9 cellular contexts compared by ENCODE assay signal in genomic region chr10:119653209-119653608, GRCh38. TPM values are rescaled to one million over a fixed set of nuclear protein-coding genes. Genes with fewer than 3 reads are reported as not detected.
A peak's percentile ranks its signal among the peaks of the same experiment; 100 is the strongest.
DNase-seq lines count a peak whose midpoint lies in the region; ATAC-seq and TF ChIP-seq lines count a peak whose summit lies in the region.
"Had no signal": no experiment of that assay in that cellular context is flagged by ENCODE, and none has a peak within 500 bp of the region (broad histone marks: within the 10 kb centered on the region; RNA-seq: fewer than 3 reads in every experiment).

No MANE protein-coding gene starts in this region.

- TF ChIP-seq POLR2A in NB4 (IDR thresholded peaks at IDR 0.05; ENCODE audit: extremely low read depth, insufficient read length), result no peak

- peak overlapping the region; percentile 83 for H3K4me3 ChIP-seq in CD4-positive, CD25-positive, alpha-beta regulatory T cell (ENCODE audit: low read depth, low read length)
- peak overlapping the region; percentile 78 for H3K4me3 ChIP-seq in NB4 (ENCODE audit: low read depth, low read length)
- H3K4me3 ChIP-seq in dorsolateral prefrontal cortex, result peak overlapping the region in 57 of 59 donors; percentile 8 to 92 (median 81)
- H3K4me3 ChIP-seq in WERI-Rb-1 (ENCODE audit: low read depth, low read length), result no peak overlapping the region

- peak overlapping the region; percentile 59 to 100 (median 92) for H3K4me3 Mint-ChIP-seq in CD4-positive, CD25-positive, alpha-beta regulatory T cell
- peak overlapping the region; percentile 80 for H3K4me3 Mint-ChIP-seq in natural killer cell treated with Interleukin-12 subunit alpha and Interleukin-12 subunit beta and Interleukin-15 and Interleukin-18, amount 100 ng/mL, for 72 hours

- no peak for TF ChIP-seq CTCF in NB4 (IDR thresholded peaks at IDR 0.05; ENCODE audit: low read depth, low read length)
- TF ChIP-seq CTCF in dorsolateral prefrontal cortex (IDR thresholded peaks at IDR 0.05 in 54 of 56, conservative IDR thresholded peaks at IDR 0.05 in 2 of 56; ENCODE audit: low read depth in 1 of 56, partially characterized antibody in 56 of 56), result no peak
- TF ChIP-seq CTCF in WERI-Rb-1 (IDR thresholded peaks at IDR 0.05; ENCODE audit: low read depth, low read length), result no peak

- H3K27me3 Mint-ChIP-seq in CD4-positive, CD25-positive, alpha-beta regulatory T cell, result peaks cover 1% of the 10 kb centered on the region
- H3K27me3 Mint-ChIP-seq in natural killer cell treated with Interleukin-12 subunit alpha and Interleukin-12 subunit beta and Interleukin-15 and Interleukin-18, amount 100 ng/mL, for 72 hours, result peaks cover 3 to 6% of the 10 kb centered on the region in 2 donors

- ATAC-seq in CD4-positive, CD25-positive, alpha-beta regulatory T cell (ENCODE audit: low read depth in 2 of 2), result no peak
- ATAC-seq in natural killer cell treated with Interleukin-12 subunit alpha and Interleukin-12 subunit beta and Interleukin-15 and Interleukin-18, amount 100 ng/mL, for 72 hours, result no peak
- ATAC-seq in GM19395 (IDR thresholded peaks at IDR 0.05; ENCODE audit: unreplicated experiment), result no peak

- peaks cover 43 to 57% (median 48%) of the 10 kb centered on the region in 4 donors for H3K4me1 Mint-ChIP-seq in CD4-positive, CD25-positive, alpha-beta regulatory T cell
- H3K4me1 Mint-ChIP-seq in natural killer cell treated with Interleukin-12 subunit alpha and Interleukin-12 subunit beta and Interleukin-15 and Interleukin-18, amount 100 ng/mL, for 72 hours (ENCODE audit: low read depth in 2 of 2), result peaks cover 28 to 33% of the 10 kb centered on the region in 2 donors

- H3K9me3 ChIP-seq in CD4-positive, CD25-positive, alpha-beta regulatory T cell (ENCODE audit: control insufficient read depth in 2 of 2, low read length in 2 of 2), result no peaks in the 10 kb centered on the region
- H3K9me3 ChIP-seq in WERI-Rb-1 (ENCODE audit: severe bottlenecking), result no peaks in the 10 kb centered on the region

- no peaks in the 10 kb centered on the region for H3K36me3 ChIP-seq in CD4-positive, CD25-positive, alpha-beta regulatory T cell (ENCODE audit: control insufficient read depth, insufficient read depth, low read length)
- no peaks in the 10 kb centered on the region for H3K36me3 ChIP-seq in WERI-Rb-1

- no peaks in the 10 kb centered on the region for H3K27me3 ChIP-seq in CD4-positive, CD25-positive, alpha-beta regulatory T cell (ENCODE audit: control insufficient read depth, insufficient read depth, low read length)
- peaks cover 0 to 9% (median 0%) of the 10 kb centered on the region in 45 donors for H3K27me3 ChIP-seq in dorsolateral prefrontal cortex
- H3K27me3 ChIP-seq in WERI-Rb-1 (ENCODE audit: insufficient read depth, low read depth, severe bottlenecking), result no peaks in the 10 kb centered on the region

- peak in 1 of 3 donors; percentile 36 for DNase-seq in CD4-positive, CD25-positive, alpha-beta regulatory T cell
- DNase-seq in NB4 (ENCODE audit: low read depth) (no peak), dorsolateral prefrontal cortex (no peak), NCI-H345 treated with DMSO at 0.1 percent for 48 hours (lab: John Stamatoyannopoulos, UW; ENCODE audit: unreplicated experiment) (no peak), WERI-Rb-1 (no peak), AG20443 (ENCODE audit: low spot score) (no peak)
- no peak for DNase-seq in natural killer cell treated with Interleukin-12 subunit alpha and Interleukin-12 subunit beta and Interleukin-15 and Interleukin-18, amount 100 ng/mL, for 72 hours (ENCODE audit: low spot score)
- DNase-seq: naive B cell had no signal

- H3K9me3 Mint-ChIP-seq in CD4-positive, CD25-positive, alpha-beta regulatory T cell, result no peaks in the 10 kb centered on the region
- H3K9me3 Mint-ChIP-seq in natural killer cell treated with Interleukin-12 subunit alpha and Interleukin-12 subunit beta and Interleukin-15 and Interleukin-18, amount 100 ng/mL, for 72 hours, result no peaks in the 10 kb centered on the region
- H3K9me3 Mint-ChIP-seq: naive B cell had no signal

- peaks cover 46% of the 10 kb centered on the region for H3K4me1 ChIP-seq in CD4-positive, CD25-positive, alpha-beta regulatory T cell (ENCODE audit: control insufficient read depth, insufficient read depth, low read length, poor library complexity, severe bottlenecking)

- intact Hi-C loops in dorsolateral prefrontal cortex (cut with DNase I), result no loop called here

- peaks cover 4% of the 10 kb centered on the region for H3K36me3 Mint-ChIP-seq in CD4-positive, CD25-positive, alpha-beta regulatory T cell
- no peaks in the 10 kb centered on the region for H3K36me3 Mint-ChIP-seq in natural killer cell treated with Interleukin-12 subunit alpha and Interleukin-12 subunit beta and Interleukin-15 and Interleukin-18, amount 100 ng/mL, for 72 hours
- H3K36me3 Mint-ChIP-seq: naive B cell had no signal

- peak overlapping the region; percentile 86 for H3K27ac ChIP-seq in CD4-positive, CD25-positive, alpha-beta regulatory T cell (ENCODE audit: insufficient read depth, low read length, poor library complexity, severe bottlenecking)
- H3K27ac ChIP-seq in dorsolateral prefrontal cortex (peak overlapping the region in 49 of 59 donors; percentile 8 to 99 (median 93)), WERI-Rb-1 (no peak overlapping the region)

- H3K27ac Mint-ChIP-seq in CD4-positive, CD25-positive, alpha-beta regulatory T cell, result peak overlapping the region; percentile 28 to 82 (median 32)
- no peak overlapping the region for H3K27ac Mint-ChIP-seq in natural killer cell treated with Interleukin-12 subunit alpha and Interleukin-12 subunit beta and Interleukin-15 and Interleukin-18, amount 100 ng/mL, for 72 hours

RNA-seq across cellular contexts. Expression of gene BAG3, which starts 2.0 kb away (rescaled TPM):
- 38.2 TPM for total RNA-seq in CD4-positive, CD25-positive, alpha-beta regulatory T cell
- 1 to 10 TPM; 6.7 to 8.7 (median 7.4) TPM for polyA plus RNA-seq in CD4-positive, CD25-positive, alpha-beta regulatory T cell
- 100 to 1,000 TPM in 12 of 120 experiments, 10 to 100 TPM in 108; 13.1 to 274 (median 32.3) TPM for total RNA-seq in dorsolateral prefrontal cortex
- 10 to 100 TPM; 10.5 to 12.7 TPM for total RNA-seq in natural killer cell treated with Interleukin-12 subunit alpha and Interleukin-12 subunit beta and Interleukin-15 and Interleukin-18, amount 100 ng/mL, for 72 hours

RNA-seq across cellular contexts. Expression of gene TIAL1, which starts 56.4 kb away (rescaled TPM):
- 205 TPM for total RNA-seq in CD4-positive, CD25-positive, alpha-beta regulatory T cell
- polyA plus RNA-seq in CD4-positive, CD25-positive, alpha-beta regulatory T cell, result 10 to 100 TPM in 2 of 4 donors, 1 to 10 TPM in 2; 9.2 to 16.6 (median 10.8) TPM
- total RNA-seq in dorsolateral prefrontal cortex, result 100 to 1,000 TPM in 79 of 120 experiments, 10 to 100 TPM in 41; 76.2 to 149 (median 107) TPM
- total RNA-seq in natural killer cell treated with Interleukin-12 subunit alpha and Interleukin-12 subunit beta and Interleukin-15 and Interleukin-18, amount 100 ng/mL, for 72 hours, result 100 to 1,000 TPM; 138 to 152 TPM

Comparison
In these comparisons a context has a peak if more than half of its experiments do, and no peak if none do; other contexts are left out.
1. H3K27ac Mint-ChIP-seq: peak in CD4-positive, CD25-positive, alpha-beta regulatory T cell (3 of 3); none in natural killer cell treated with Interleukin-12 subunit alpha and Interleukin-12 subunit beta and Interleukin-15 and Interleukin-18, amount 100 ng/mL, for 72 hours (0 of 2).